ENCODE assay signal across 8 cellular contexts in genomic region chr9:37464006-37464405, GRCh38. TPM values are rescaled to one million over a fixed set of nuclear protein-coding genes. Genes with fewer than 3 reads are reported as not detected.
DNase-seq lines count a peak whose midpoint lies in the region; ATAC-seq and TF ChIP-seq lines count a peak whose summit lies in the region.

No MANE protein-coding gene starts in this region.

- H3K27ac ChIP-seq in GM23338 (ENCODE audit: low read depth) (peak overlapping the region; percentile 98), caudate nucleus (ENCODE audit: low read depth, low read length) (no peak overlapping the region)

- peaks cover 14% of the 10 kb centered on the region; the same call in 1 of the 2 replicates for H3F3A ChIP-seq in GM23338 (replicated peaks; ENCODE audit: low read depth)

- peaks cover 19% of the 10 kb centered on the region for H3K4me1 ChIP-seq in GM23338 (ENCODE audit: insufficient read depth)

- H3K4me2 ChIP-seq in GM23338 = peak overlapping the region; percentile 93

- no peaks in the 10 kb centered on the region for H3K36me3 ChIP-seq in GM23338 (ENCODE audit: insufficient read depth)

- H3K27ac Mint-ChIP-seq in GM23338 = peak overlapping the region; percentile 99
- peak overlapping the region; percentile 97 for H3K27ac Mint-ChIP-seq in T-helper 17 cell

- H3K4me1 Mint-ChIP-seq in GM23338 (peaks cover 24% of the 10 kb centered on the region), T-helper 17 cell (peaks cover 19% of the 10 kb centered on the region)

- H4K20me1 ChIP-seq in GM23338 (replicated peaks; ENCODE audit: insufficient read depth) = peaks cover 40% of the 10 kb centered on the region

- no peaks in the 10 kb centered on the region for H3K9me2 ChIP-seq in GM23338 (ENCODE audit: insufficient read depth)

- DNase-seq in GM23338 (ENCODE audit: low spot score) (no peak), T-helper 17 cell (no peak), fibroblast of the aortic adventitia (ENCODE audit: low read depth) (peak; percentile 16), skeletal muscle cell (ENCODE audit: low read depth) (no peak), midbrain (lab: John Stamatoyannopoulos, UW) (no peak), putamen (ENCODE audit: low spot score) (no peak), caudate nucleus (lab: John Stamatoyannopoulos, UW) (no peak)

- peaks cover 24% of the 10 kb centered on the region for H3K27me3 Mint-ChIP-seq in GM23338 (ENCODE audit: insufficient read depth, low read depth, poor library complexity)
- H3K27me3 Mint-ChIP-seq in T-helper 17 cell = no peaks in the 10 kb centered on the region

- H3K4me3 ChIP-seq in GM23338 = peak overlapping the region; percentile 74
- H3K4me3 ChIP-seq in fibroblast of the aortic adventitia (ENCODE audit: low read depth, low read length) = peak overlapping the region; percentile 98
- peak overlapping the region; percentile 94 for H3K4me3 ChIP-seq in skeletal muscle cell (ENCODE audit: low read depth, low read length)

- ATAC-seq in GM23338 = no peak
- ATAC-seq in T-helper 17 cell = no peak
- ATAC-seq in HG02973 (IDR thresholded peaks at IDR 0.05; ENCODE audit: unreplicated experiment) = no peak

- H2AFZ ChIP-seq in GM23338 = no peak overlapping the region

- H3K9me3 ChIP-seq in T-helper 17 cell (ENCODE audit: control insufficient read depth, low read length, poor library complexity, severe bottlenecking) = no peaks in the 10 kb centered on the region

- TF ChIP-seq CTCF in GM23338 (conservative IDR thresholded peaks at IDR 0.05; ENCODE audit: low read depth in 2 of 2) (no peak), fibroblast of the aortic adventitia (IDR thresholded peaks at IDR 0.05; ENCODE audit: insufficient read depth, low read length) (no peak)

- no peaks in the 10 kb centered on the region for H3K27me3 ChIP-seq in GM23338 (ENCODE audit: insufficient read depth)

- peaks cover 11% of the 10 kb centered on the region for H3K36me3 Mint-ChIP-seq in GM23338 (ENCODE audit: low read depth)
- H3K36me3 Mint-ChIP-seq in T-helper 17 cell (ENCODE audit: low read depth) = no peaks in the 10 kb centered on the region

- peaks cover 57% of the 10 kb centered on the region for H3K79me2 ChIP-seq in GM23338 (replicated peaks; ENCODE audit: insufficient read depth)

- H3K9me3 Mint-ChIP-seq in GM23338 = no peaks in the 10 kb centered on the region

- H3K4me3 Mint-ChIP-seq in GM23338 = peak overlapping the region; percentile 99
- H3K4me3 Mint-ChIP-seq in T-helper 17 cell = peak overlapping the region; percentile 95

TF ChIP-seq in GM23338, 12 proteins besides CTCF, POLR2A, EP300 and RAD21:
- TF ChIP-seq EZH2 (IDR thresholded peaks at IDR 0.05; ENCODE audit: low read depth, unreplicated experiment) = no peak
- TF ChIP-seq POLR2AphosphoS5 (IDR thresholded peaks at IDR 0.05; ENCODE audit: low read depth) = no peak
- TF ChIP-seq ZNF114 (CRISPR knock-in tag; IDR thresholded peaks at IDR 0.05) = no peak
- TF ChIP-seq EZH2phosphoT487 (IDR thresholded peaks at IDR 0.05; ENCODE audit: unreplicated experiment) = no peak
- no peak for TF ChIP-seq NANOG (IDR thresholded peaks at IDR 0.05; ENCODE audit: borderline replicate concordance)

RNA-seq across cellular contexts. Expression of gene ZBTB5, which starts 1.2 kb away (rescaled TPM):
- total RNA-seq in GM23338 (2014; rRNA removed; shearing (Covaris generic)) = 19.5 and 20.3 TPM in 2 replicates
- polyA plus RNA-seq in GM23338 (2016; fragmentation: Nextera tagmentation; extraction: Ambion mirVana) = 2.5 and 2.8 TPM in 2 replicates
- total RNA-seq in T-helper 17 cell = 10 to 100 TPM; 13.9 to 16.5 TPM
- total RNA-seq in fibroblast of the aortic adventitia (ENCODE audit: low replicate concordance) = 9.3 and 9.4 TPM in 2 replicates

RNA-seq across cellular contexts. Expression of gene POLR1E, which starts 21.7 kb away (rescaled TPM):
- total RNA-seq in GM23338 (2014; rRNA removed; shearing (Covaris generic)) = 36.0 and 45.5 TPM in 2 replicates
- polyA plus RNA-seq in GM23338 (2016; fragmentation: Nextera tagmentation; extraction: Ambion mirVana) = 15.4 and 19.2 TPM in 2 replicates
- total RNA-seq in T-helper 17 cell (10 to 100 TPM; 28.6 to 38.3 TPM), fibroblast of the aortic adventitia (ENCODE audit: low replicate concordance) (29.1 and 36.6 TPM in 2 replicates)

RNA-seq across cellular contexts. Expression of gene GRHPR, which starts 41.5 kb away (rescaled TPM):
- total RNA-seq in GM23338 (2014; rRNA removed; shearing (Covaris generic)) = 120 and 128 TPM in 2 replicates
- polyA plus RNA-seq in GM23338 (2016; fragmentation: Nextera tagmentation; extraction: Ambion mirVana) = 62.4 and 69.0 TPM in 2 replicates
- total RNA-seq in T-helper 17 cell (10 to 100 TPM; 28.9 to 29.5 TPM), fibroblast of the aortic adventitia (ENCODE audit: low replicate concordance) (62.4 and 133 TPM in 2 replicates)
